ENCODE assay signal across 1 cellular context in the genomic region with DNA sequence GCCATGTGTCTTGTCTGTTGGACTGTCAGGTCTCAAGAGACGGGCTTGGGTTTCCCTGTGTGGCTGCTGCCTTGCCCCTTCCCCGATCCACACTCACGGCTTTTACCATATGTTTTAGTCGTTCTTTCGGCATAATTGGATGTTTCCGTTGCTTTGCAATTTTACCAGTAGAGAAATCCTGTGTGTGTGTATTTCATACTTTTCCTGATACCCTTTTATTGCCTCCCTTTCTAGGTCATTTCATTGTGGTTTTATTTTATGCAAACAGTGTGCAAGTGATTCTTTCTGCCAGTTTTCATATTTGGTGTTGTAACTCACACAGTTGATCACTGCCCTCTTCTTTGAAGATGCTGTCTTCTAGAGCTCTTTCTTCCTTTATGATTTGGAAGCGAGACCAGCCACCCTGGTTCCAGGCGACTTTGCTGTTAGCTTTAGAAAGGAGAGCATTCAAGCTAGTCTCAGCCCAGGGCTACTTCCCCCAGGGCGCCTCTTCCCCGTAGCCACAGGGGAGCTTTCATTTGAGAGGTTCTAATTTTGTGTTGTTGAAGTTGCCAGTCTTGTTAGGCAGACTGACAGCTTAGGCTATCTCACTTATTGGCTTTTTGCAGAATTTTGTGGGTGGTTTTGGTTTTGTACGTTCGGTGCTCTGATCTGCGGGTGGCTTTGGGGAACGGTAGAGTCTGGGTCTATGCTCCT.
TF ChIP-seq lines count a peak whose summit lies in the region.

No MANE protein-coding gene starts in this region.

TF ChIP-seq in IMR-90, 13 proteins besides CTCF, POLR2A, EP300 and RAD21:
- TF ChIP-seq FOS (IDR thresholded peaks at IDR 0.05; ENCODE audit: low read depth, low read length) = no peak
- TF ChIP-seq, protein P1, sequence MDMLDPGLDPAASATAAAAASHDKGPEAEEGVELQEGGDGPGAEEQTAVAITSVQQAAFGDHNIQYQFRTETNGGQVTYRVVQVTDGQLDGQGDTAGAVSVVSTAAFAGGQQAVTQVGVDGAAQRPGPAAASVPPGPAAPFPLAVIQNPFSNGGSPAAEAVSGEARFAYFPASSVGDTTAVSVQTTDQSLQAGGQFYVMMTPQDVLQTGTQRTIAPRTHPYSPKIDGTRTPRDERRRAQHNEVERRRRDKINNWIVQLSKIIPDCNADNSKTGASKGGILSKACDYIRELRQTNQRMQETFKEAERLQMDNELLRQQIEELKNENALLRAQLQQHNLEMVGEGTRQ (IDR thresholded peaks at IDR 0.05; ENCODE audit: low read depth, low read length) = no peak
- TF ChIP-seq MAFK (IDR thresholded peaks at IDR 0.05; ENCODE audit: low read depth, low read length) = no peak
- no peak for TF ChIP-seq CHD1 (IDR thresholded peaks at IDR 0.05; ENCODE audit: low read depth, low read length)
- TF ChIP-seq, protein P2, sequence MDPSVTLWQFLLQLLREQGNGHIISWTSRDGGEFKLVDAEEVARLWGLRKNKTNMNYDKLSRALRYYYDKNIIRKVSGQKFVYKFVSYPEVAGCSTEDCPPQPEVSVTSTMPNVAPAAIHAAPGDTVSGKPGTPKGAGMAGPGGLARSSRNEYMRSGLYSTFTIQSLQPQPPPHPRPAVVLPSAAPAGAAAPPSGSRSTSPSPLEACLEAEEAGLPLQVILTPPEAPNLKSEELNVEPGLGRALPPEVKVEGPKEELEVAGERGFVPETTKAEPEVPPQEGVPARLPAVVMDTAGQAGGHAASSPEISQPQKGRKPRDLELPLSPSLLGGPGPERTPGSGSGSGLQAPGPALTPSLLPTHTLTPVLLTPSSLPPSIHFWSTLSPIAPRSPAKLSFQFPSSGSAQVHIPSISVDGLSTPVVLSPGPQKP (IDR thresholded peaks at IDR 0.05; ENCODE audit: borderline replicate concordance, low read depth, low read length) = no peak
- TF ChIP-seq BHLHE40 (IDR thresholded peaks at IDR 0.05; ENCODE audit: low read depth, low read length) = no peak
- TF ChIP-seq CEBPB (IDR thresholded peaks at IDR 0.05; ENCODE audit: low read depth, low read length) = no peak
- TF ChIP-seq MAZ (IDR thresholded peaks at IDR 0.05; ENCODE audit: borderline replicate concordance, low read depth, low read length) = no peak
- TF ChIP-seq RCOR1 (IDR thresholded peaks at IDR 0.05; ENCODE audit: insufficient replicate concordance, low read length) = no peak
